18 cellular contexts compared by ENCODE assay signal in the genomic region with DNA sequence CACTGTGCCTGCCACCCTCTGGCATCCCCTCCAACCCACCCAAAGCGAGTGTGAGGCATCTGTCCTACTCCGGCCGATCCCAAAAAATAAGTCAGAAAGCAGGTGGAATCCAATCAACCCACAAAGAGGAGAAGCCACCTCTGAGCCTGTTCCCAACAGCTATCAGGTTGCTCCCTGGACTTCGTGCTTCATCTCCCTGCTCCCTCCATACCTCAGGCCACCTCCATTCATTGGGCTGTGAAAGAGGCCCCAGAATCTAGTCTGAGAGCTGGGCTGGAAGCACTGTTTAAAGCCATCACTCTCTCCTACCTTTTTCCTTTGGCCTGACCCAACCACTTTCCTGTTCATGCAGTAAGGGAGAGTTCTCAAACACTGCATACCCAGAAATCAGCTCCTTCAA.
"Had no signal": no experiment of that assay in that cellular context is flagged by ENCODE, and none has a peak within 500 bp of the region (broad histone marks: within the 10 kb centered on the region; RNA-seq: fewer than 3 reads in every experiment).

No MANE protein-coding gene starts in this region.

- H3K27me3 Mint-ChIP-seq: activated naive CD8-positive, alpha-beta T cell treated with anti-CD3 and anti-CD28 coated beads, Interleukin-2, amount 10 ng/mL, durations not matched to agents 7 days and 5 days; effector memory CD8-positive, alpha-beta T cell; type B pancreatic cell had no signal

- DNase-seq: activated CD4-positive, alpha-beta T cell treated with anti-CD3 and anti-CD28 coated beads, Interleukin-2, amount 50 U/mL, for 1 hour; activated CD4-positive, CD25-positive, alpha-beta regulatory T cell; activated naive CD4-positive, alpha-beta T cell treated with Interleukin-2 at 50 U/mL for 16 hours; activated naive CD8-positive, alpha-beta T cell treated with anti-CD3 and anti-CD28 coated beads, Interleukin-2, amount 10 ng/mL, durations not matched to agents 7 days and 5 days; amygdala; caudate nucleus; effector memory CD8-positive, alpha-beta T cell; left colon; lower lobe of right lung; SK-N-SH; testis had no signal

- H3K27ac Mint-ChIP-seq: activated naive CD8-positive, alpha-beta T cell treated with anti-CD3 and anti-CD28 coated beads, Interleukin-2, amount 10 ng/mL, durations not matched to agents 7 days and 5 days; activated T-helper 1 cell treated with anti-CD3 and anti-CD28 coated beads, Interleukin-12 subunit alpha, Interleukin-12 subunit beta, Interleukin-2, Interleukin-4 antibody, amounts not matched to agents 30 ng/mL and 10 ng/mL and 1 ng/mL, durations not matched to agents 14 hours and 24 hours and 36 hours; nephron; T-helper 2 cell treated with Interferon-gamma antibody and Interleukin-4, amounts not matched to agents 5 μg/mL and 100 μg/mL, for 36 hours; type B pancreatic cell had no signal

- H3K4me3 Mint-ChIP-seq: activated naive CD8-positive, alpha-beta T cell treated with anti-CD3 and anti-CD28 coated beads, Interleukin-2, amount 10 ng/mL, durations not matched to agents 7 days and 5 days; activated T-helper 1 cell treated with anti-CD3 and anti-CD28 coated beads, Interleukin-12 subunit alpha, Interleukin-12 subunit beta, Interleukin-2, Interleukin-4 antibody, amounts not matched to agents 30 ng/mL and 10 ng/mL and 1 ng/mL, durations not matched to agents 14 hours and 24 hours and 36 hours; effector memory CD8-positive, alpha-beta T cell; nephron; T-helper 2 cell treated with Interferon-gamma antibody and Interleukin-4, amounts not matched to agents 5 μg/mL and 100 μg/mL, for 36 hours; type B pancreatic cell had no signal

- H3K9me2 ChIP-seq: SK-N-SH had no signal

- H3K27me3 ChIP-seq: hepatocyte, right atrium auricular region, testis had no signal

- H3K4me3 ChIP-seq: hepatocyte, lower lobe of right lung, prostate gland, right atrium auricular region, testis had no signal

- H3K4me2 ChIP-seq: hepatocyte, SK-N-SH had no signal

- H3K9me3 ChIP-seq: lower lobe of right lung, prostate gland, right atrium auricular region, SK-N-SH, testis had no signal

- H3K27ac ChIP-seq: hepatocyte, lower lobe of right lung, prostate gland, right atrium auricular region, testis had no signal

- H3K9me3 Mint-ChIP-seq: activated naive CD8-positive, alpha-beta T cell treated with anti-CD3 and anti-CD28 coated beads, Interleukin-2, amount 10 ng/mL, durations not matched to agents 7 days and 5 days; activated T-helper 1 cell treated with anti-CD3 and anti-CD28 coated beads, Interleukin-12 subunit alpha, Interleukin-12 subunit beta, Interleukin-2, Interleukin-4 antibody, amounts not matched to agents 30 ng/mL and 10 ng/mL and 1 ng/mL, durations not matched to agents 14 hours and 24 hours and 36 hours; effector memory CD8-positive, alpha-beta T cell; nephron; T-helper 2 cell treated with Interferon-gamma antibody and Interleukin-4, amounts not matched to agents 5 μg/mL and 100 μg/mL, for 36 hours; type B pancreatic cell had no signal

- H2AFZ ChIP-seq: hepatocyte had no signal

- H3K36me3 ChIP-seq: prostate gland had no signal

- ATAC-seq: effector memory CD8-positive, alpha-beta T cell; left colon; lower lobe of right lung had no signal
